Comparison of ENCODE assay signal across 1 cellular context in genomic region chr3:52083556-52084087, GRCh38.
TF ChIP-seq lines count a peak whose summit lies in the region.

No MANE protein-coding gene starts in this region.

TF ChIP-seq in H1, 55 proteins besides CTCF, POLR2A, EP300 and RAD21 (continued from another document):
- TF ChIP-seq CHD7 (IDR thresholded peaks at IDR 0.05; ENCODE audit: insufficient replicate concordance, low read length), result no peak
